In genomic region chr19:58154679-58155648, GRCh38 we compare ENCODE assay signal across 1 cellular context.
A peak's percentile ranks its signal among the peaks of the same experiment; 100 is the strongest.
TF ChIP-seq lines count a peak whose summit lies in the region.

No MANE protein-coding gene starts in this region.

TF ChIP-seq in HepG2, 621 proteins besides CTCF, POLR2A, EP300 and RAD21 (continued from another document and continues in another):
- TF ChIP-seq THRA (CRISPR knock-in tag; IDR thresholded peaks at IDR 0.05; ENCODE audit: borderline replicate concordance) = peak; percentile 47; the same call in 1 of the 2 replicates
- 0 out of 2 replicates have a peak, but pooled peaks have one; percentile 34 for TF ChIP-seq ZNF775 (CRISPR knock-in tag; IDR thresholded peaks at IDR 0.05; ENCODE audit: borderline replicate concordance)
- peak; percentile 63; the same call in 1 of the 2 replicates for TF ChIP-seq KDM5A (IDR thresholded peaks at IDR 0.05; ENCODE audit: borderline replicate concordance, low read length)
- no peak for TF ChIP-seq ZFP37 (CRISPR knock-in tag; IDR thresholded peaks at IDR 0.05; ENCODE audit: borderline replicate concordance)
- no peak; the same call in 1 of the 2 replicates for TF ChIP-seq BRD4 (CRISPR knock-in tag; IDR thresholded peaks at IDR 0.05)
- TF ChIP-seq, protein P1, sequence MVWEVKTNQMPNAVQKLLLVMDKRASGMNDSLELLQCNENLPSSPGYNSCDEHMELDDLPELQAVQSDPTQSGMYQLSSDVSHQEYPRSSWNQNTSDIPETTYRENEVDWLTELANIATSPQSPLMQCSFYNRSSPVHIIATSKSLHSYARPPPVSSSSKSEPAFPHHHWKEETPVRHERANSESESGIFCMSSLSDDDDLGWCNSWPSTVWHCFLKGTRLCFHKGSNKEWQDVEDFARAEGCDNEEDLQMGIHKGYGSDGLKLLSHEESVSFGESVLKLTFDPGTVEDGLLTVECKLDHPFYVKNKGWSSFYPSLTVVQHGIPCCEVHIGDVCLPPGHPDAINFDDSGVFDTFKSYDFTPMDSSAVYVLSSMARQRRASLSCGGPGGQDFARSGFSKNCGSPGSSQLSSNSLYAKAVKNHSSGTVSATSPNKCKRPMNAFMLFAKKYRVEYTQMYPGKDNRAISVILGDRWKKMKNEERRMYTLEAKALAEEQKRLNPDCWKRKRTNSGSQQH (CRISPR knock-in tag; IDR thresholded peaks at IDR 0.05; ENCODE audit: low read depth) = 0 out of 2 replicates have a peak, but pooled peaks have one; percentile 45
- TF ChIP-seq, protein P2, sequence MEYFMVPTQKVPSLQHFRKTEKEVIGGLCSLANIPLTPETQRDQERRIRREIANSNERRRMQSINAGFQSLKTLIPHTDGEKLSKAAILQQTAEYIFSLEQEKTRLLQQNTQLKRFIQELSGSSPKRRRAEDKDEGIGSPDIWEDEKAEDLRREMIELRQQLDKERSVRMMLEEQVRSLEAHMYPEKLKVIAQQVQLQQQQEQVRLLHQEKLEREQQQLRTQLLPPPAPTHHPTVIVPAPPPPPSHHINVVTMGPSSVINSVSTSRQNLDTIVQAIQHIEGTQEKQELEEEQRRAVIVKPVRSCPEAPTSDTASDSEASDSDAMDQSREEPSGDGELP (IDR thresholded peaks at IDR 0.05; ENCODE audit: borderline replicate concordance, low read depth) = no peak
- TF ChIP-seq ZNF503 (CRISPR knock-in tag; IDR thresholded peaks at IDR 0.05) = no peak
- TF ChIP-seq, protein P3, sequence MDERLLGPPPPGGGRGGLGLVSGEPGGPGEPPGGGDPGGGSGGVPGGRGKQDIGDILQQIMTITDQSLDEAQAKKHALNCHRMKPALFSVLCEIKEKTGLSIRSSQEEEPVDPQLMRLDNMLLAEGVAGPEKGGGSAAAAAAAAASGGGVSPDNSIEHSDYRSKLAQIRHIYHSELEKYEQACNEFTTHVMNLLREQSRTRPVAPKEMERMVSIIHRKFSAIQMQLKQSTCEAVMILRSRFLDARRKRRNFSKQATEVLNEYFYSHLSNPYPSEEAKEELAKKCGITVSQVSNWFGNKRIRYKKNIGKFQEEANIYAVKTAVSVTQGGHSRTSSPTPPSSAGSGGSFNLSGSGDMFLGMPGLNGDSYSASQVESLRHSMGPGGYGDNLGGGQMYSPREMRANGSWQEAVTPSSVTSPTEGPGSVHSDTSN (CRISPR knock-in tag; IDR thresholded peaks at IDR 0.05) = no peak
- peak; percentile 82 for TF ChIP-seq GABPA (IDR thresholded peaks at IDR 0.05; ENCODE audit: low read depth, low read length)
- TF ChIP-seq GABPA (CRISPR knock-in tag; IDR thresholded peaks at IDR 0.05; ENCODE audit: low read depth) = peak; percentile 95
- TF ChIP-seq ZNF180 (CRISPR knock-in tag; IDR thresholded peaks at IDR 0.05; ENCODE audit: borderline replicate concordance, low read depth) = no peak
- TF ChIP-seq ZNF766 (CRISPR knock-in tag; IDR thresholded peaks at IDR 0.05; ENCODE audit: borderline replicate concordance) = no peak
- TF ChIP-seq HDAC1 (CRISPR knock-in tag; IDR thresholded peaks at IDR 0.05) = peak; percentile 76
- TF ChIP-seq NCOR1 (IDR thresholded peaks at IDR 0.05; ENCODE audit: borderline replicate concordance, low read length) = no peak; the same call in 1 of the 2 replicates
- no peak; the same call in 1 of the 2 replicates for TF ChIP-seq ZNF230 (CRISPR knock-in tag; IDR thresholded peaks at IDR 0.05)
- peak; percentile 82 for TF ChIP-seq HNRNPLL (IDR thresholded peaks at IDR 0.05; ENCODE audit: low read depth, low read length, poor library complexity, severe bottlenecking)
- TF ChIP-seq ZNF234 (CRISPR knock-in tag; conservative IDR thresholded peaks at IDR 0.05) = no peak
- peak; percentile 77; the same call in 1 of the 2 replicates for TF ChIP-seq ARHGAP35 (CRISPR knock-in tag; IDR thresholded peaks at IDR 0.05; ENCODE audit: borderline replicate concordance)
- no peak for TF ChIP-seq GLI4 (CRISPR knock-in tag; IDR thresholded peaks at IDR 0.05; ENCODE audit: borderline replicate concordance)
- TF ChIP-seq NR0B2 (CRISPR knock-in tag; IDR thresholded peaks at IDR 0.05) = no peak; the same call in 1 of the 2 replicates
- no peak; the same call in 1 of the 2 replicates for TF ChIP-seq ZNF788 (CRISPR knock-in tag; IDR thresholded peaks at IDR 0.05; ENCODE audit: borderline replicate concordance)
- TF ChIP-seq PRDM15 (CRISPR knock-in tag; IDR thresholded peaks at IDR 0.05) = peak; percentile 46; the same call in 1 of the 2 replicates
- peak; percentile 47; the same call in 1 of the 2 replicates for TF ChIP-seq ZNF451 (CRISPR knock-in tag; IDR thresholded peaks at IDR 0.05)
- TF ChIP-seq, protein P4, sequence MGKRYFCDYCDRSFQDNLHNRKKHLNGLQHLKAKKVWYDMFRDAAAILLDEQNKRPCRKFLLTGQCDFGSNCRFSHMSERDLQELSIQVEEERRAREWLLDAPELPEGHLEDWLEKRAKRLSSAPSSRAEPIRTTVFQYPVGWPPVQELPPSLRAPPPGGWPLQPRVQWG (CRISPR knock-in tag; IDR thresholded peaks at IDR 0.05; ENCODE audit: borderline replicate concordance, low read depth) = no peak
- TF ChIP-seq KLF15 (CRISPR knock-in tag; IDR thresholded peaks at IDR 0.05; ENCODE audit: borderline replicate concordance) = peak; percentile 67; the same call in 1 of the 2 replicates
- no peak for TF ChIP-seq SNAPC5 (CRISPR knock-in tag; IDR thresholded peaks at IDR 0.05; ENCODE audit: borderline replicate concordance)
- TF ChIP-seq, protein P5, sequence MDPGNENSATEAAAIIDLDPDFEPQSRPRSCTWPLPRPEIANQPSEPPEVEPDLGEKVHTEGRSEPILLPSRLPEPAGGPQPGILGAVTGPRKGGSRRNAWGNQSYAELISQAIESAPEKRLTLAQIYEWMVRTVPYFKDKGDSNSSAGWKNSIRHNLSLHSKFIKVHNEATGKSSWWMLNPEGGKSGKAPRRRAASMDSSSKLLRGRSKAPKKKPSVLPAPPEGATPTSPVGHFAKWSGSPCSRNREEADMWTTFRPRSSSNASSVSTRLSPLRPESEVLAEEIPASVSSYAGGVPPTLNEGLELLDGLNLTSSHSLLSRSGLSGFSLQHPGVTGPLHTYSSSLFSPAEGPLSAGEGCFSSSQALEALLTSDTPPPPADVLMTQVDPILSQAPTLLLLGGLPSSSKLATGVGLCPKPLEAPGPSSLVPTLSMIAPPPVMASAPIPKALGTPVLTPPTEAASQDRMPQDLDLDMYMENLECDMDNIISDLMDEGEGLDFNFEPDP (CRISPR knock-in tag; conservative IDR thresholded peaks at IDR 0.05) = no peak
- no peak for TF ChIP-seq ZNF333 (CRISPR knock-in tag; IDR thresholded peaks at IDR 0.05; ENCODE audit: borderline replicate concordance)
- TF ChIP-seq MEIS2 (CRISPR knock-in tag; IDR thresholded peaks at IDR 0.05) = no peak
- no peak for TF ChIP-seq TERF1 (CRISPR knock-in tag; IDR thresholded peaks at IDR 0.05)
- TF ChIP-seq ARNTL (CRISPR knock-in tag; IDR thresholded peaks at IDR 0.05) = peak; percentile 65; the same call in 1 of the 2 replicates
- no peak; the same call in 1 of the 2 replicates for TF ChIP-seq ZNF782 (CRISPR knock-in tag; IDR thresholded peaks at IDR 0.05; ENCODE audit: borderline replicate concordance)
- 0 out of 2 replicates have a peak, but pooled peaks have one; percentile 46 for TF ChIP-seq ZNF780A (CRISPR knock-in tag; IDR thresholded peaks at IDR 0.05)
- peak; percentile 69 for TF ChIP-seq SRSF1 (optimal IDR thresholded peaks at IDR 0.05; ENCODE audit: low read depth, low read length)
- TF ChIP-seq KDM6A (CRISPR knock-in tag; IDR thresholded peaks at IDR 0.05; ENCODE audit: low read depth) = no peak
- no peak for TF ChIP-seq IKZF1 (IDR thresholded peaks at IDR 0.05)
- TF ChIP-seq ZNF703 (CRISPR knock-in tag; IDR thresholded peaks at IDR 0.05; ENCODE audit: borderline replicate concordance) = no peak
- TF ChIP-seq, protein P6, sequence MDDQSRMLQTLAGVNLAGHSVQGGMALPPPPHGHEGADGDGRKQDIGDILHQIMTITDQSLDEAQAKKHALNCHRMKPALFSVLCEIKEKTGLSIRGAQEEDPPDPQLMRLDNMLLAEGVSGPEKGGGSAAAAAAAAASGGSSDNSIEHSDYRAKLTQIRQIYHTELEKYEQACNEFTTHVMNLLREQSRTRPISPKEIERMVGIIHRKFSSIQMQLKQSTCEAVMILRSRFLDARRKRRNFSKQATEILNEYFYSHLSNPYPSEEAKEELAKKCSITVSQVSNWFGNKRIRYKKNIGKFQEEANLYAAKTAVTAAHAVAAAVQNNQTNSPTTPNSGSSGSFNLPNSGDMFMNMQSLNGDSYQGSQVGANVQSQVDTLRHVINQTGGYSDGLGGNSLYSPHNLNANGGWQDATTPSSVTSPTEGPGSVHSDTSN (CRISPR knock-in tag; IDR thresholded peaks at IDR 0.05; ENCODE audit: borderline replicate concordance) = no peak
- peak; percentile 68 for TF ChIP-seq ZNF761 (CRISPR knock-in tag; conservative IDR thresholded peaks at IDR 0.05)
- TF ChIP-seq TFDP1 (CRISPR knock-in tag; IDR thresholded peaks at IDR 0.05; ENCODE audit: borderline replicate concordance) = peak; percentile 29; the same call in 1 of the 2 replicates
- peak; percentile 76; the same call in 1 of the 2 replicates for TF ChIP-seq ZFP41 (CRISPR knock-in tag; IDR thresholded peaks at IDR 0.05; ENCODE audit: borderline replicate concordance)
- TF ChIP-seq SMYD3 (CRISPR knock-in tag; IDR thresholded peaks at IDR 0.05) = 0 out of 2 replicates have a peak, but pooled peaks have one; percentile 80
- TF ChIP-seq, protein P7, sequence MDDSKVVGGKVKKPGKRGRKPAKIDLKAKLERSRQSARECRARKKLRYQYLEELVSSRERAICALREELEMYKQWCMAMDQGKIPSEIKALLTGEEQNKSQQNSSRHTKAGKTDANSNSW (CRISPR knock-in tag; IDR thresholded peaks at IDR 0.05; ENCODE audit: borderline replicate concordance) = 0 out of 2 replicates have a peak, but pooled peaks have one; percentile 66
- no peak for TF ChIP-seq NR2F1 (CRISPR knock-in tag; IDR thresholded peaks at IDR 0.05)
- no peak for TF ChIP-seq NR3C1 (CRISPR knock-in tag; IDR thresholded peaks at IDR 0.05)
